8 cellular contexts compared by ENCODE assay signal in the genomic region with DNA sequence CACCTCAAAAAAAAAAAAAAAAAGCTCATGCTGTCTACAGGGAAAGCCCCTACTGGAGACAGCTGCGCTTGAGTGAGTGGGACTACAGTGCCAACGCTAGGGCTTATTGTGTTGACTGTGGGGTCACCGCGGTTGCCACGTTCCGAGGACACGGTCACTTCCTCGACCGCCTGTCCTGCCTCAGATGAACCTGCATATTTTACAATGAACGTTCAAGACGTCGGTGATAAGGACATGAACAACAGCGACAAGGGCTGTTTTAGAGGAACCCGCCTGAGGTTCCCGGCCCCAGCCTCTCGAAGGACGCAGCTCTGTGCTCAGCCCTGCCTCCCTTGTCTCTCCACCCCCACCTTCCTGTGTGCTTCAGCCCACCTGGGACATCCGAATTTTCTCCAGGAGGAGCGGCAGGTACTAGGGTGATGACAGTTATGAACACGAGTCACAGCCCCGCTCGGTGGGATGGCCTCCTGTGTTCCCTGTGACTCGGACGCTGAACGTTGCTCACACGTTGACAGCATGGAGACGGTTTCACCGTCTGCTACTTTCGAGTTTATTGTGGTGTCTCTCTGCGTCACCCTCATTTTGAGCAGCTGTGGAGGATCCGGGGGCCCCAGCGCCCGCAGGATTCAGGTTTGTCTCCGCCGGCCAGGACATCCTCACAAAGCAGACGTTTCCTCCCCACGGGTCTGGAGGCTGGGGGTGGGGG. TPM values are rescaled to one million over a fixed set of nuclear protein-coding genes. Genes with fewer than 3 reads are reported as not detected.
DNase-seq lines count a peak whose midpoint lies in the region; ATAC-seq and TF ChIP-seq lines count a peak whose summit lies in the region.

No MANE protein-coding gene starts in this region.

- ATAC-seq in GM18502 (IDR thresholded peaks at IDR 0.05; ENCODE audit: poor library complexity, unreplicated experiment), result peak; percentile 54
- ATAC-seq in HG03378 (IDR thresholded peaks at IDR 0.05; ENCODE audit: unreplicated experiment), result peak; percentile 49

- TF ChIP-seq CTCF in uterus (IDR thresholded peaks at IDR 0.05), result no peak

- H3K14ac ChIP-seq in neuronal stem cell (ENCODE audit: low read length), result peak overlapping the region; percentile 23

- H2BK5ac ChIP-seq in neuronal stem cell (ENCODE audit: low read length), result peak overlapping the region; percentile 46

- H3K4me1 ChIP-seq in neuronal stem cell (ENCODE audit: control insufficient read depth in 2 of 2, insufficient read depth in 1 of 2, low read depth in 1 of 2, low read length in 2 of 2) (peaks cover 9 to 15% of the 10 kb centered on the region in 2 donors), uterus (no peaks in the 10 kb centered on the region)

- peak overlapping the region; percentile 26 for H2BK120ac ChIP-seq in neuronal stem cell (ENCODE audit: low read depth, low read length)

- H2AK5ac ChIP-seq in neuronal stem cell (ENCODE audit: low read depth, low read length), result peak overlapping the region; percentile 86

- H3K9ac ChIP-seq in neuronal stem cell (ENCODE audit: low read depth, low read length, poor library complexity), result no peak overlapping the region

- H2BK15ac ChIP-seq in neuronal stem cell (ENCODE audit: low read length), result peak overlapping the region; percentile 72

- H3K9me3 ChIP-seq in neuronal stem cell (replicated peaks in 1 of 2; ENCODE audit: control insufficient read depth in 2 of 2, insufficient read depth in 1 of 2, low read depth in 1 of 2, low read length in 2 of 2) (no peaks in the 10 kb centered on the region), uterus (no peaks in the 10 kb centered on the region)

- WGBS in neuronal stem cell (ENCODE audit: extremely low coverage in 2 of 2, insufficient read length in 2 of 2, insufficient replicate concordance in 1 of 2), 2 donors, result no CpG with 5 or more reads among the region's 37 CpGs

- H3K27me3 ChIP-seq in neuronal stem cell (ENCODE audit: control insufficient read depth in 3 of 3, insufficient read depth in 3 of 3, low read depth in 1 of 3, low read length in 3 of 3) (peaks cover 0 to 15% (median 9%) of the 10 kb centered on the region in 3 experiments), uterus (no peaks in the 10 kb centered on the region)

- H4K91ac ChIP-seq in neuronal stem cell (ENCODE audit: low read depth, low read length, poor library complexity), result no peak overlapping the region

- H3K36me3 ChIP-seq in neuronal stem cell (replicated peaks in 1 of 2; ENCODE audit: control insufficient read depth in 2 of 2, insufficient read depth in 2 of 2, low read length in 2 of 2) (no peaks in the 10 kb centered on the region), uterus (no peaks in the 10 kb centered on the region)

- H3K18ac ChIP-seq in neuronal stem cell (ENCODE audit: low read length), result peak overlapping the region; percentile 84

- no peak overlapping the region for H3K4me2 ChIP-seq in neuronal stem cell (ENCODE audit: insufficient read depth, low read length, poor library complexity, severe bottlenecking)

- no peak overlapping the region for H3K4ac ChIP-seq in neuronal stem cell (ENCODE audit: low read length)

- H3K27ac ChIP-seq in neuronal stem cell (replicated peaks; ENCODE audit: low read length) (no peak overlapping the region), uterus (no peak overlapping the region)

- H3K23ac ChIP-seq in neuronal stem cell (ENCODE audit: low read depth, low read length, poor library complexity), result no peak overlapping the region

- DNase-seq in activated T-cell treated with anti-CD3 and anti-CD28 coated beads, Interleukin-2, amount 50 U/mL, for 1 hour, result peak; percentile 60
- no peak for DNase-seq in neuronal stem cell (ENCODE audit: low spot score)
- no peak for DNase-seq in middle frontal gyrus (ENCODE audit: extremely low spot score, low spot score)
- no peak for DNase-seq in uterus
- DNase-seq in DMS 273 treated with DMSO at 0.1 percent for 48 hours (lab: John Stamatoyannopoulos, UW), result no peak
- no peak for DNase-seq in NK-92 (lab: John Stamatoyannopoulos, UW; ENCODE audit: unreplicated experiment)

- no peak overlapping the region for H4K8ac ChIP-seq in neuronal stem cell (ENCODE audit: low read depth, low read length)

- H2BK12ac ChIP-seq in neuronal stem cell (ENCODE audit: low read length), result no peak overlapping the region

- peak overlapping the region; percentile 10 for H2AFZ ChIP-seq in neuronal stem cell (ENCODE audit: low read length)

- intact Hi-C loops in uterus (cut with DNase I; ENCODE audit: low total_unique reads), result no loop called here

- H3K79me1 ChIP-seq in neuronal stem cell (ENCODE audit: low read depth, low read length), result no peaks in the 10 kb centered on the region

- TF ChIP-seq POLR2A in uterus (IDR thresholded peaks at IDR 0.05), result no peak

- H3K4me3 ChIP-seq in neuronal stem cell (ENCODE audit: low read length in 2 of 2) (no peak overlapping the region), uterus (no peak overlapping the region)

RNA-seq across cellular contexts. Expression of a gene that starts 11.3 kb away (rescaled TPM):
- polyA plus RNA-seq in neuronal stem cell (2013, experiment 1 of 2), result 40.0 TPM
- polyA plus RNA-seq in neuronal stem cell (2013, experiment 2 of 2), result 39.1 TPM
- total RNA-seq in uterus, result 10 to 100 TPM in 3 of 4 donors, 1 to 10 TPM in 1; 3.2 to 26.3 (median 21.0) TPM

RNA-seq across cellular contexts. Expression of a gene that starts 13.9 kb away (rescaled TPM):
- polyA plus RNA-seq in neuronal stem cell (2013, experiment 1 of 2), result 3.7 TPM
- polyA plus RNA-seq in neuronal stem cell (2013, experiment 2 of 2), result 3.5 TPM
- 10 to 100 TPM; 22.7 to 45.1 (median 38.6) TPM for total RNA-seq in uterus

RNA-seq across cellular contexts. Expression of a gene that starts 38.4 kb away (rescaled TPM):
- polyA plus RNA-seq in neuronal stem cell (2013, experiment 1 of 2), result 33.1 TPM
- polyA plus RNA-seq in neuronal stem cell (2013, experiment 2 of 2), result 32.0 TPM
- total RNA-seq in uterus, result 1,000 to 10,000 TPM in 1 of 4 donors, 100 to 1,000 TPM in 3; 119 to 1,791 (median 307) TPM

RNA-seq across cellular contexts. Expression of a gene that starts 41.6 kb away (rescaled TPM):
- polyA plus RNA-seq in neuronal stem cell (2013, experiment 1 of 2), result 0.10 TPM
- 0.12 TPM for polyA plus RNA-seq in neuronal stem cell (2013, experiment 2 of 2)
- 10 to 100 TPM in 3 of 4 donors, under 1 TPM in 1; 0.55 to 81.4 (median 20.4) TPM for total RNA-seq in uterus

RNA-seq across cellular contexts. Expression of a gene that starts 47.2 kb away (rescaled TPM):
- polyA plus RNA-seq in neuronal stem cell (2013, experiment 1 of 2), result not detected
- not detected for polyA plus RNA-seq in neuronal stem cell (2013, experiment 2 of 2)
- 100 to 1,000 TPM in 2 of 4 donors, 10 to 100 TPM in 1, 1 to 10 TPM in 1; 1.2 to 164 (median 89.7) TPM for total RNA-seq in uterus
